In genomic region chr11:13463779-13464290, GRCh38 we compare ENCODE assay signal across 8 cellular contexts. TPM values are rescaled to one million over a fixed set of nuclear protein-coding genes. Genes with fewer than 3 reads are reported as not detected.
DNase-seq lines count a peak whose midpoint lies in the region; ATAC-seq and TF ChIP-seq lines count a peak whose summit lies in the region.

No MANE protein-coding gene starts in this region.

- H3K36me3 ChIP-seq in GM23338 (ENCODE audit: insufficient read depth) (no peaks in the 10 kb centered on the region), liver (ENCODE audit: control insufficient read depth in 4 of 4, insufficient read depth in 3 of 4, low read depth in 1 of 4, low read length in 3 of 4) (no peaks in the 10 kb centered on the region), upper lobe of right lung (no peaks in the 10 kb centered on the region)

- peaks cover 23% of the 10 kb centered on the region for H3K4me1 Mint-ChIP-seq in GM23338

- WGBS in liver, result 33% methylated on average over 12 of the region's 12 CpGs

- TF ChIP-seq CTCF in GM23338 (conservative IDR thresholded peaks at IDR 0.05; ENCODE audit: low read depth in 2 of 2) (no peak), liver (IDR thresholded peaks at IDR 0.05; ENCODE audit: low read depth, low read length, missing input control) (no peak), upper lobe of right lung (IDR thresholded peaks at IDR 0.05) (no peak), GM13976 (IDR thresholded peaks at IDR 0.05; ENCODE audit: borderline replicate concordance, control extremely low read depth, extremely low read depth, insufficient read depth, missing control alignments) (no peak)

- peaks cover 13% of the 10 kb centered on the region for H3K27me3 Mint-ChIP-seq in GM23338 (ENCODE audit: insufficient read depth, low read depth, poor library complexity)

- no peaks in the 10 kb centered on the region; the same call in 2 of the 3 replicates for H3K9me3 Mint-ChIP-seq in GM23338
- no peaks in the 10 kb centered on the region for H3K9me3 Mint-ChIP-seq in activated naive CD4-positive, alpha-beta T cell treated with anti-CD3 and anti-CD28 coated beads, Interleukin-2, amount 50 U/mL, for 72 hours

- H3K27ac ChIP-seq in GM23338 (ENCODE audit: low read depth) (no peak overlapping the region; the same call in 1 of the 2 replicates), liver (ENCODE audit: low read depth in 1 of 2, low read length in 2 of 2) (peak overlapping the region; percentile 71 to 81), upper lobe of right lung (peak overlapping the region; percentile 87)

- H3K4me1 ChIP-seq in GM23338 (ENCODE audit: insufficient read depth) (peaks cover 18% of the 10 kb centered on the region; the same call in 1 of the 2 replicates), liver (ENCODE audit: control insufficient read depth in 4 of 4, insufficient read depth in 4 of 4, low read length in 3 of 4) (peaks cover 3 to 13% (median 10%) of the 10 kb centered on the region in 4 donors), upper lobe of right lung (peaks cover 21% of the 10 kb centered on the region)

- H3K9me2 ChIP-seq in GM23338 (ENCODE audit: insufficient read depth), result no peaks in the 10 kb centered on the region

- H3K36me3 Mint-ChIP-seq in GM23338 (ENCODE audit: low read depth), result no peaks in the 10 kb centered on the region
- peaks cover 14 to 22% of the 10 kb centered on the region in 2 donors for H3K36me3 Mint-ChIP-seq in activated naive CD4-positive, alpha-beta T cell treated with anti-CD3 and anti-CD28 coated beads, Interleukin-2, amount 50 U/mL, for 72 hours

- intact Hi-C loops in upper lobe of right lung (cut with DNase I), result no loop called here

- TF ChIP-seq RAD21 in liver (IDR thresholded peaks at IDR 0.05), result no peak

- ATAC-seq in GM23338, result no peak
- ATAC-seq in activated naive CD4-positive, alpha-beta T cell treated with anti-CD3 and anti-CD28 coated beads, Interleukin-2, amount 50 U/mL, for 72 hours, result no peak
- ATAC-seq in upper lobe of right lung, result no peak

- H3K4me3 Mint-ChIP-seq in GM23338, result peak overlapping the region; percentile 98

- H3K9me3 ChIP-seq in liver (ENCODE audit: control insufficient read depth in 4 of 4, low read length in 3 of 4) (no peaks in the 10 kb centered on the region), upper lobe of right lung (no peaks in the 10 kb centered on the region)

- H3K4me3 ChIP-seq in GM23338, result peak overlapping the region; percentile 88
- peak overlapping the region; percentile 83 to 96 (median 84) for H3K4me3 ChIP-seq in liver (ENCODE audit: low read depth in 1 of 3, low read length in 3 of 3)
- peak overlapping the region; percentile 74 for H3K4me3 ChIP-seq in upper lobe of right lung

- in situ Hi-C loops in GM13976 (cut with MboI; ENCODE audit: low sequenced_read_pairs, unreplicated experiment), result no loop called here

- peak overlapping the region; percentile 51 to 67 for H3K9ac ChIP-seq in liver (ENCODE audit: low read depth in 1 of 2, low read length in 2 of 2)

- 0 out of 2 replicates have a peak overlapping the region, but pooled peaks have one; percentile 53 for H3K27ac Mint-ChIP-seq in GM23338
- H3K27ac Mint-ChIP-seq in activated naive CD4-positive, alpha-beta T cell treated with anti-CD3 and anti-CD28 coated beads, Interleukin-2, amount 50 U/mL, for 72 hours, result peak overlapping the region; percentile 98 to 99

- peak; percentile 10 for DNase-seq in A172 (ENCODE audit: low spot score)
- DNase-seq in GM23338 (ENCODE audit: low spot score), result no peak
- no peak for DNase-seq in activated naive CD4-positive, alpha-beta T cell treated with anti-CD3 and anti-CD28 coated beads, Interleukin-2, amount 50 U/mL, for 72 hours (ENCODE audit: low spot score in 2 of 2)
- no peak for DNase-seq in upper lobe of right lung
- no peak for DNase-seq in HuH-7.5 (ENCODE audit: low spot score)
- DNase-seq in islet precursor cell, result no peak
- no peak for DNase-seq in GM13976 (ENCODE audit: low spot score)

- peaks cover 32% of the 10 kb centered on the region for H3K79me2 ChIP-seq in GM23338 (replicated peaks; ENCODE audit: insufficient read depth)

- peak overlapping the region; percentile 82 for H3K4me2 ChIP-seq in GM23338

- 0 out of 2 replicates have a peak, but pooled peaks cover 4% of the 10 kb centered on the region for H4K20me1 ChIP-seq in GM23338 (replicated peaks; ENCODE audit: insufficient read depth)

- no peaks in the 10 kb centered on the region for H3K27me3 ChIP-seq in GM23338 (ENCODE audit: insufficient read depth)
- H3K27me3 ChIP-seq in liver (ENCODE audit: control insufficient read depth in 4 of 4, insufficient read depth in 4 of 4, low read length in 3 of 4), result no peaks in the 10 kb centered on the region
- H3K27me3 ChIP-seq in upper lobe of right lung, result no peaks in the 10 kb centered on the region

- peak overlapping the region; percentile 98 for H2AFZ ChIP-seq in GM23338

- no peaks in the 10 kb centered on the region for H3F3A ChIP-seq in GM23338 (replicated peaks; ENCODE audit: low read depth)

TF ChIP-seq in liver, 16 proteins besides CTCF, POLR2A, EP300 and RAD21:
- TF ChIP-seq, protein P1, sequence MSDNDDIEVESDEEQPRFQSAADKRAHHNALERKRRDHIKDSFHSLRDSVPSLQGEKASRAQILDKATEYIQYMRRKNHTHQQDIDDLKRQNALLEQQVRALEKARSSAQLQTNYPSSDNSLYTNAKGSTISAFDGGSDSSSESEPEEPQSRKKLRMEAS (IDR thresholded peaks at IDR 0.05), result no peak

RNA-seq across cellular contexts. Expression of gene BTBD10, which starts 0.8 kb away (rescaled TPM):
- 99.8 and 117 TPM in 2 replicates for total RNA-seq in A172 (2014; rRNA removed; shearing (Covaris generic))
- total RNA-seq in GM23338 (2014; rRNA removed; shearing (Covaris generic)), result 30.1 and 31.3 TPM in 2 replicates
- polyA plus RNA-seq in GM23338 (2016; fragmentation: Nextera tagmentation; extraction: Ambion mirVana) (16.8 and 20.2 TPM in 2 replicates), liver (1 to 10 TPM; 3.7 to 5.0 TPM)
- total RNA-seq in activated naive CD4-positive, alpha-beta T cell treated with anti-CD3 and anti-CD28 coated beads, Interleukin-2, amount 50 U/mL, for 72 hours, result 10 to 100 TPM; 19.4 to 30.8 TPM
- total RNA-seq in liver (10 to 100 TPM; 12.6 to 12.7 TPM), upper lobe of right lung (21.9 TPM)

RNA-seq across cellular contexts. Expression of gene PTH, which starts 32.0 kb away (rescaled TPM):
- total RNA-seq in A172 (2014; rRNA removed; shearing (Covaris generic)), result not detected in 2 replicates
- total RNA-seq in GM23338 (2014; rRNA removed; shearing (Covaris generic)), result not detected in 2 replicates
- polyA plus RNA-seq in GM23338 (2016; fragmentation: Nextera tagmentation; extraction: Ambion mirVana) (not detected in 2 replicates), liver (not detected)
- total RNA-seq in activated naive CD4-positive, alpha-beta T cell treated with anti-CD3 and anti-CD28 coated beads, Interleukin-2, amount 50 U/mL, for 72 hours, result not detected
- total RNA-seq in liver (not detected), upper lobe of right lung (not detected)
